22 cellular contexts compared by ENCODE assay signal in the genomic region with DNA sequence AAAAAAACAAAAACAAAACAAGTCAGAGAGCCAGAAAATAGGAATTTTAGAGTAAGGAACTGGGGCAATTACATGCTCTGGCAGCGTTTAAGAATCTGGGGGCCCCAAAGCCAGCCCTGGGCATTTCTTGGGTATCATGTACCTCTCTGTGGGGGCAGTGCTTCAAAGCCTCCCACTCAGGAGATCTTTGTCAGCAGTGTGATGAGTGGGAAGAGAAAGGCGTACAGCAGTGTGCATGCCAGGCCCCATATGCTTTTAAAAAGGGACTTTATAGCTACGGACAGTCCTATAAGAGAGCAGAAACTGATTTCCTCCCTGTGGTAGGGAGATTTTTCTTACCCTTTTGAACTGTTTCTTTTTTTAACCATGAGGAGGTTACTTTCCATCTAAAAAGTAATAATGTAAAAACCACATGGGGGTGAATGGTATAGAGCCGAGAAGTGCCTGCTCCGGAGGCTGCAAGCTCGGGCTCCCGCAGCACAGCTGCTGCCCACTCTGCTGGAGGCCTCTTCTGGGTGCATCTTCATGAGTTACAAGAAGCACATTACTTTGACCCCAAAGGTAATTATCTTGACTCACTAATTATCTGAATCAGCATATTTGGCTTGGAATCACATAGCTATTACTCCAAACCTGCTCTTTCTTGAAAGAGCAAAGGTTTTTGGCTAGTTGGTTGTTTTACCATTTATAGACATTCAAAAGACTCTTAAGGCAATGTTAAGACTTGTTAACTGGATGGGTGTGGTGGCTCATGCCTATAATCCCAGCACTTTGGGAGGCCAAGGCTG. TPM values are rescaled to one million over a fixed set of nuclear protein-coding genes. Genes with fewer than 3 reads are reported as not detected.
DNase-seq lines count a peak whose midpoint lies in the region; ATAC-seq and TF ChIP-seq lines count a peak whose summit lies in the region.
"Had no signal": no experiment of that assay in that cellular context is flagged by ENCODE, and none has a peak within 500 bp of the region (broad histone marks: within the 10 kb centered on the region; RNA-seq: fewer than 3 reads in every experiment).

No MANE protein-coding gene starts in this region.

- no peak overlapping the region for H3K4ac ChIP-seq in H9 (ENCODE audit: low read depth, low read length)

- no peak overlapping the region for H2BK120ac ChIP-seq in H9 (ENCODE audit: low read depth, low read length, poor library complexity, severe bottlenecking)

- H2BK15ac ChIP-seq in H9 (ENCODE audit: low read depth, low read length) = no peak overlapping the region

- H3K4me1 Mint-ChIP-seq in H9 = peaks cover 24 to 25% of the 10 kb centered on the region in 2 experiments
- H3K4me1 Mint-ChIP-seq in activated T-cell treated with anti-CD3 and anti-CD28 coated beads, Interleukin-2, amount 50 U/mL, for 4 hours (ENCODE audit: low read depth) = peaks cover 21% of the 10 kb centered on the region
- H3K4me1 Mint-ChIP-seq: B cell had no signal

- peak overlapping the region; percentile 30 to 89 (median 85); a peak in 6 of 7 replicates for H3K27ac Mint-ChIP-seq in H9
- H3K27ac Mint-ChIP-seq: B cell; effector memory CD8-positive, alpha-beta T cell had no signal

- no peak overlapping the region for H3K56ac ChIP-seq in H9 (ENCODE audit: insufficient read length, low read depth, low read length)

- H4K5ac ChIP-seq in H9 (ENCODE audit: insufficient read length, low read depth, low read length) = no peak overlapping the region

- H3K27me3 ChIP-seq in H9 (ENCODE audit: insufficient read depth, low read length) = no peaks in the 10 kb centered on the region
- no peaks in the 10 kb centered on the region for H3K27me3 ChIP-seq in heart left ventricle
- H3K27me3 ChIP-seq: breast epithelium, esophagus squamous epithelium, upper lobe of left lung had no signal

- H3K4me1 ChIP-seq in H9 (ENCODE audit: insufficient read depth, low read length) = no peaks in the 10 kb centered on the region; the same call in 1 of the 2 replicates
- H3K4me1 ChIP-seq in heart left ventricle = no peaks in the 10 kb centered on the region
- H3K4me1 ChIP-seq: breast epithelium, prostate gland, upper lobe of left lung had no signal

- no peak overlapping the region for H3K27ac ChIP-seq in H9 (ENCODE audit: insufficient read length, low read depth, low read length)
- H3K27ac ChIP-seq in heart left ventricle = no peak overlapping the region
- H3K27ac ChIP-seq: breast epithelium, esophagus squamous epithelium, KMS-11, prostate gland, upper lobe of left lung had no signal

- H3K9me3 ChIP-seq in H9 (ENCODE audit: control insufficient read depth, low read depth, low read length) = no peaks in the 10 kb centered on the region
- H3K9me3 ChIP-seq in heart left ventricle = no peaks in the 10 kb centered on the region
- H3K9me3 ChIP-seq: breast epithelium, esophagus squamous epithelium, prostate gland, upper lobe of left lung had no signal

- H3K9ac ChIP-seq in H9 (ENCODE audit: extremely low read depth, insufficient read length, low read length) = no peak overlapping the region
- H3K9ac ChIP-seq: KMS-11 had no signal

- H3K23me2 ChIP-seq in H9 (ENCODE audit: insufficient read length, low read depth, low read length, poor library complexity, severe bottlenecking) = no peaks in the 10 kb centered on the region

- H3K23ac ChIP-seq in H9 (ENCODE audit: insufficient read length, low read depth, low read length) = no peak overlapping the region

- peaks cover 0 to 26% (median 14%) of the 10 kb centered on the region in 9 donors for H3K36me3 ChIP-seq in heart left ventricle
- H3K36me3 ChIP-seq: breast epithelium, prostate gland had no signal

- no peaks in the 10 kb centered on the region; the same call in 1 of the 2 replicates for H3K27me3 Mint-ChIP-seq in H9 (ENCODE audit: low read depth)
- H3K27me3 Mint-ChIP-seq in activated T-cell treated with anti-CD3 and anti-CD28 coated beads, Interleukin-2, amount 50 U/mL, for 4 hours (ENCODE audit: low read depth) = no peaks in the 10 kb centered on the region
- H3K27me3 Mint-ChIP-seq: B cell; effector memory CD8-positive, alpha-beta T cell had no signal

- intact Hi-C loops in left colon (cut with DNase I, micrococcal nuclease) = no loop called here
- intact Hi-C loops in heart left ventricle (cut with DNase I) = no loop called here

- H4K8ac ChIP-seq in H9 (replicated peaks; ENCODE audit: insufficient read length, low read depth, low read length) = no peak overlapping the region

- H3K4me3 ChIP-seq in heart left ventricle = no peak overlapping the region
- H3K4me3 ChIP-seq: breast epithelium, esophagus squamous epithelium, GM12878, lung, prostate gland, upper lobe of left lung had no signal

- no peak overlapping the region for H2BK20ac ChIP-seq in H9 (ENCODE audit: low read depth, low read length, poor library complexity, severe bottlenecking)

- no peaks in the 10 kb centered on the region for H3K79me2 ChIP-seq in H9 (ENCODE audit: insufficient read depth, low read length)

- no peak overlapping the region for H3K4me2 ChIP-seq in H9 (ENCODE audit: insufficient read depth, insufficient read length, low read length)
- H3K4me2 ChIP-seq: KMS-11 had no signal

- TF ChIP-seq POLR2A in heart left ventricle (IDR thresholded peaks at IDR 0.05) = no peak

- ATAC-seq in activated T-cell treated with anti-CD3 and anti-CD28 coated beads, Interleukin-2, amount 50 U/mL, for 4 hours = peak; percentile 50 to 68
- peak; percentile 69 for ATAC-seq in left colon
- no peak for ATAC-seq in heart left ventricle
- ATAC-seq in HG03520 (IDR thresholded peaks at IDR 0.05; ENCODE audit: unreplicated experiment) = no peak
- ATAC-seq: effector memory CD8-positive, alpha-beta T cell; GM12878; Right ventricle myocardium inferior had no signal

- no peaks in the 10 kb centered on the region for H3K9me3 Mint-ChIP-seq in H9
- H3K9me3 Mint-ChIP-seq in activated T-cell treated with anti-CD3 and anti-CD28 coated beads, Interleukin-2, amount 50 U/mL, for 4 hours = no peaks in the 10 kb centered on the region
- H3K9me3 Mint-ChIP-seq: effector memory CD8-positive, alpha-beta T cell had no signal

- no peak overlapping the region for H3K14ac ChIP-seq in H9 (ENCODE audit: insufficient read depth, low read length)

- no peak overlapping the region for H2BK12ac ChIP-seq in H9 (ENCODE audit: insufficient read length, low read depth, low read length)

- no peaks in the 10 kb centered on the region for H3K79me1 ChIP-seq in H9 (ENCODE audit: insufficient read depth, low read depth, low read length, poor library complexity, severe bottlenecking)

- H3K18ac ChIP-seq in H9 (ENCODE audit: insufficient read length, low read depth, low read length) = no peak overlapping the region

- no peak for TF ChIP-seq CTCF in H9 (conservative IDR thresholded peaks at IDR 0.05)
- no peak for TF ChIP-seq CTCF in heart left ventricle (IDR thresholded peaks at IDR 0.05)

- peaks cover 2 to 6% (median 4%) of the 10 kb centered on the region in 3 experiments; a peak in 5 of 7 replicates for H3K36me3 Mint-ChIP-seq in H9 (ENCODE audit: insufficient read depth in 1 of 3, low read depth in 3 of 3)
- peaks cover 30% of the 10 kb centered on the region for H3K36me3 Mint-ChIP-seq in activated T-cell treated with anti-CD3 and anti-CD28 coated beads, Interleukin-2, amount 50 U/mL, for 4 hours (ENCODE audit: insufficient read depth)

- no CpG with 5 or more reads among the region's 7 CpGs for WGBS in H9 (ENCODE audit: extremely low coverage, insufficient read length, low lambda C conversion rate)
- WGBS in heart left ventricle, 4 donors = 95 to 96% (median 95%) methylated on average over 7 of the region's 7 CpGs

- no peak overlapping the region for H3T11ph ChIP-seq in H9 (ENCODE audit: low read length)

- H4K91ac ChIP-seq in H9 (ENCODE audit: insufficient read length, low read depth, low read length) = no peak overlapping the region

- DNase-seq in activated CD4-positive, alpha-beta T cell treated with anti-CD3 and anti-CD28 coated beads for 4 hours = peak; percentile 11 to 18
- no peak for DNase-seq in activated CD4-positive, alpha-beta T cell treated with anti-CD3 and anti-CD28 coated beads for 1 hour
- DNase-seq in H9 (no peak), left colon (no peak), foreskin melanocyte (no peak), heart left ventricle (no peak)
- no peak for DNase-seq in activated T-cell treated with anti-CD3 and anti-CD28 coated beads, Interleukin-2, amount 50 U/mL, for 4 hours
- DNase-seq: DMS79 treated with DMSO at 0.1 percent for 48 hours; effector memory CD8-positive, alpha-beta T cell; esophagus squamous epithelium; kidney; NCI-H1694; NCI-H345 had no signal

- H4K20me1 ChIP-seq in H9 (ENCODE audit: control insufficient read depth, insufficient read depth, insufficient read length) = no peaks in the 10 kb centered on the region

- H2AFZ ChIP-seq in H9 (ENCODE audit: low read length) = no peak overlapping the region

- H2AK5ac ChIP-seq in H9 (ENCODE audit: insufficient read length, low read length) = no peak overlapping the region

- no peak overlapping the region for H3K4me3 Mint-ChIP-seq in H9
- no peak overlapping the region for H3K4me3 Mint-ChIP-seq in activated T-cell treated with anti-CD3 and anti-CD28 coated beads, Interleukin-2, amount 50 U/mL, for 4 hours
- H3K4me3 Mint-ChIP-seq: B cell; effector memory CD8-positive, alpha-beta T cell had no signal

- H2BK5ac ChIP-seq in H9 (ENCODE audit: insufficient read length, low read length) = no peak overlapping the region

RNA-seq across cellular contexts. Expression of a gene that starts 46.4 kb away (rescaled TPM):
- total RNA-seq in H9 (2021) (0.37 and 0.61 TPM in 2 replicates), left colon (1 to 10 TPM; 2.9 to 3.6 TPM), heart left ventricle (not detected)
- total RNA-seq in activated T-cell treated with anti-CD3 and anti-CD28 coated beads, Interleukin-2, amount 50 U/mL, for 4 hours = under 1 TPM in 1 of 3 donors, not detected in 2; 0.19 TPM
- polyA plus RNA-seq in heart left ventricle = not detected
- total RNA-seq: B cell, breast epithelium, GM12878, prostate gland, Right ventricle myocardium inferior had no signal
- polyA plus RNA-seq: GM12878 had no signal

Comparison
In these comparisons a context has a peak if more than half of its experiments do, and no peak if none do; other contexts are left out.
1. DNase-seq: peak in activated CD4-positive, alpha-beta T cell treated with anti-CD3 and anti-CD28 coated beads for 4 hours (2 of 2); none in activated CD4-positive, alpha-beta T cell treated with anti-CD3 and anti-CD28 coated beads for 1 hour (single experiment), H9 (single experiment), activated T-cell treated with anti-CD3 and anti-CD28 coated beads, Interleukin-2, amount 50 U/mL, for 4 hours (single experiment), left colon (0 of 2), foreskin melanocyte (single experiment) and heart left ventricle (0 of 5).
2. ATAC-seq: peak in activated T-cell treated with anti-CD3 and anti-CD28 coated beads, Interleukin-2, amount 50 U/mL, for 4 hours (2 of 2) and left colon (single experiment); none in heart left ventricle (0 of 4) and HG03520 (single experiment).